Comparison of ENCODE assay signal across 2 cellular contexts in the genomic region with DNA sequence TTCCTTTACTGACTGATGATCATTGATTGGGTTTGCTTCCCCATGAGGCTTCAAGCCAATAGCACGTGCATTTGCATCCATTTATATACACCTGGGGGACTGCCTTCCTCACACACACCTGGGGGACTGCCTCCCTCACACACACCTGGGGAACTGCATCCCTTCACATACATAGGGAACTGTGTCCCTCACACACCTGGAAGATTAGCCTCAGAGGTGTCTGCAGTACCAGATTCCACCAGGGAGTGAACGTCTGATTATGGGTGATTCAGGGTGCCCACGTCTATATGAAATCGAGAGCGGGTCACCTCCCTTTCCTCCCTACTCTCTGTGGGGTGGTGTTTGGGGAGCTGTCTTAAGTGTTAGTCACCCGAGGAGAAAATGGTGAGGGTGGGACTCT.
TF ChIP-seq lines count a peak whose summit lies in the region.

No MANE protein-coding gene starts in this region.

TF ChIP-seq in A549, 52 proteins besides CTCF, POLR2A, EP300 and RAD21 (continued from another document):
- TF ChIP-seq, protein P1, sequence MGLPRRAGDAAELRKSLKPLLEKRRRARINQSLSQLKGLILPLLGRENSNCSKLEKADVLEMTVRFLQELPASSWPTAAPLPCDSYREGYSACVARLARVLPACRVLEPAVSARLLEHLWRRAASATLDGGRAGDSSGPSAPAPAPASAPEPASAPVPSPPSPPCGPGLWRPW (IDR thresholded peaks at IDR 0.05) = no peak
- TF ChIP-seq ZSCAN20 (CRISPR knock-in tag; IDR thresholded peaks at IDR 0.05) (no peak), FOXS1 (CRISPR knock-in tag; IDR thresholded peaks at IDR 0.05) (0 out of 2 replicates have a peak, but pooled peaks have one; percentile 27), RCOR1 (IDR thresholded peaks at IDR 0.05; ENCODE audit: low read depth, low read length) (no peak), HOXA7 (CRISPR knock-in tag; IDR thresholded peaks at IDR 0.05) (no peak), CHD4 (IDR thresholded peaks at IDR 0.05; ENCODE audit: borderline replicate concordance) (no peak), TP53 (CRISPR knock-in tag; IDR thresholded peaks at IDR 0.05) (no peak), TFCP2L1 (CRISPR knock-in tag; IDR thresholded peaks at IDR 0.05) (0 out of 2 replicates have a peak, but pooled peaks have one; percentile 36), ZFP36 (IDR thresholded peaks at IDR 0.05; ENCODE audit: borderline replicate concordance, partially characterized antibody) (no peak), CBX8 (IDR thresholded peaks at IDR 0.05) (no peak), HEYL (CRISPR knock-in tag; IDR thresholded peaks at IDR 0.05) (no peak), NR3C1 (IDR thresholded peaks at IDR 0.05) (no peak)
- TF ChIP-seq, protein P2, sequence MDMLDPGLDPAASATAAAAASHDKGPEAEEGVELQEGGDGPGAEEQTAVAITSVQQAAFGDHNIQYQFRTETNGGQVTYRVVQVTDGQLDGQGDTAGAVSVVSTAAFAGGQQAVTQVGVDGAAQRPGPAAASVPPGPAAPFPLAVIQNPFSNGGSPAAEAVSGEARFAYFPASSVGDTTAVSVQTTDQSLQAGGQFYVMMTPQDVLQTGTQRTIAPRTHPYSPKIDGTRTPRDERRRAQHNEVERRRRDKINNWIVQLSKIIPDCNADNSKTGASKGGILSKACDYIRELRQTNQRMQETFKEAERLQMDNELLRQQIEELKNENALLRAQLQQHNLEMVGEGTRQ (IDR thresholded peaks at IDR 0.05) = no peak
- TF ChIP-seq, protein P3, sequence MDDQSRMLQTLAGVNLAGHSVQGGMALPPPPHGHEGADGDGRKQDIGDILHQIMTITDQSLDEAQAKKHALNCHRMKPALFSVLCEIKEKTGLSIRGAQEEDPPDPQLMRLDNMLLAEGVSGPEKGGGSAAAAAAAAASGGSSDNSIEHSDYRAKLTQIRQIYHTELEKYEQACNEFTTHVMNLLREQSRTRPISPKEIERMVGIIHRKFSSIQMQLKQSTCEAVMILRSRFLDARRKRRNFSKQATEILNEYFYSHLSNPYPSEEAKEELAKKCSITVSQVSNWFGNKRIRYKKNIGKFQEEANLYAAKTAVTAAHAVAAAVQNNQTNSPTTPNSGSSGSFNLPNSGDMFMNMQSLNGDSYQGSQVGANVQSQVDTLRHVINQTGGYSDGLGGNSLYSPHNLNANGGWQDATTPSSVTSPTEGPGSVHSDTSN (IDR thresholded peaks at IDR 0.05) = no peak
TF ChIP-seq in A549: peak in this region for 3.

TF ChIP-seq in HCT116, 20 proteins besides CTCF, POLR2A, EP300 and RAD21 (continued from another document):
- TF ChIP-seq, protein P4, sequence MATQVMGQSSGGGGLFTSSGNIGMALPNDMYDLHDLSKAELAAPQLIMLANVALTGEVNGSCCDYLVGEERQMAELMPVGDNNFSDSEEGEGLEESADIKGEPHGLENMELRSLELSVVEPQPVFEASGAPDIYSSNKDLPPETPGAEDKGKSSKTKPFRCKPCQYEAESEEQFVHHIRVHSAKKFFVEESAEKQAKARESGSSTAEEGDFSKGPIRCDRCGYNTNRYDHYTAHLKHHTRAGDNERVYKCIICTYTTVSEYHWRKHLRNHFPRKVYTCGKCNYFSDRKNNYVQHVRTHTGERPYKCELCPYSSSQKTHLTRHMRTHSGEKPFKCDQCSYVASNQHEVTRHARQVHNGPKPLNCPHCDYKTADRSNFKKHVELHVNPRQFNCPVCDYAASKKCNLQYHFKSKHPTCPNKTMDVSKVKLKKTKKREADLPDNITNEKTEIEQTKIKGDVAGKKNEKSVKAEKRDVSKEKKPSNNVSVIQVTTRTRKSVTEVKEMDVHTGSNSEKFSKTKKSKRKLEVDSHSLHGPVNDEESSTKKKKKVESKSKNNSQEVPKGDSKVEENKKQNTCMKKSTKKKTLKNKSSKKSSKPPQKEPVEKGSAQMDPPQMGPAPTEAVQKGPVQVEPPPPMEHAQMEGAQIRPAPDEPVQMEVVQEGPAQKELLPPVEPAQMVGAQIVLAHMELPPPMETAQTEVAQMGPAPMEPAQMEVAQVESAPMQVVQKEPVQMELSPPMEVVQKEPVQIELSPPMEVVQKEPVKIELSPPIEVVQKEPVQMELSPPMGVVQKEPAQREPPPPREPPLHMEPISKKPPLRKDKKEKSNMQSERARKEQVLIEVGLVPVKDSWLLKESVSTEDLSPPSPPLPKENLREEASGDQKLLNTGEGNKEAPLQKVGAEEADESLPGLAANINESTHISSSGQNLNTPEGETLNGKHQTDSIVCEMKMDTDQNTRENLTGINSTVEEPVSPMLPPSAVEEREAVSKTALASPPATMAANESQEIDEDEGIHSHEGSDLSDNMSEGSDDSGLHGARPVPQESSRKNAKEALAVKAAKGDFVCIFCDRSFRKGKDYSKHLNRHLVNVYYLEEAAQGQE (IDR thresholded peaks at IDR 0.05; ENCODE audit: low read depth) = no peak
- TF ChIP-seq SP1 (IDR thresholded peaks at IDR 0.05; ENCODE audit: low read depth) = no peak
- TF ChIP-seq CEBPB (IDR thresholded peaks at IDR 0.05; ENCODE audit: low read depth) = no peak
- TF ChIP-seq CBX3 (IDR thresholded peaks at IDR 0.05; ENCODE audit: low read depth) = no peak
- TF ChIP-seq, protein P5, sequence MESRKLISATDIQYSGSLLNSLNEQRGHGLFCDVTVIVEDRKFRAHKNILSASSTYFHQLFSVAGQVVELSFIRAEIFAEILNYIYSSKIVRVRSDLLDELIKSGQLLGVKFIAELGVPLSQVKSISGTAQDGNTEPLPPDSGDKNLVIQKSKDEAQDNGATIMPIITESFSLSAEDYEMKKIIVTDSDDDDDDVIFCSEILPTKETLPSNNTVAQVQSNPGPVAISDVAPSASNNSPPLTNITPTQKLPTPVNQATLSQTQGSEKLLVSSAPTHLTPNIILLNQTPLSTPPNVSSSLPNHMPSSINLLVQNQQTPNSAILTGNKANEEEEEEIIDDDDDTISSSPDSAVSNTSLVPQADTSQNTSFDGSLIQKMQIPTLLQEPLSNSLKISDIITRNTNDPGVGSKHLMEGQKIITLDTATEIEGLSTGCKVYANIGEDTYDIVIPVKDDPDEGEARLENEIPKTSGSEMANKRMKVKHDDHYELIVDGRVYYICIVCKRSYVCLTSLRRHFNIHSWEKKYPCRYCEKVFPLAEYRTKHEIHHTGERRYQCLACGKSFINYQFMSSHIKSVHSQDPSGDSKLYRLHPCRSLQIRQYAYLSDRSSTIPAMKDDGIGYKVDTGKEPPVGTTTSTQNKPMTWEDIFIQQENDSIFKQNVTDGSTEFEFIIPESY (IDR thresholded peaks at IDR 0.05; ENCODE audit: extremely low read depth, insufficient replicate concordance, low read length) = no peak
- no peak for TF ChIP-seq JUND (IDR thresholded peaks at IDR 0.05)
- TF ChIP-seq EGR1 (IDR thresholded peaks at IDR 0.05; ENCODE audit: low read depth) = no peak
- TF ChIP-seq EZH2 (IDR thresholded peaks at IDR 0.05) = no peak
- TF ChIP-seq TCF7L2 (IDR thresholded peaks at IDR 0.05; ENCODE audit: borderline replicate concordance, extremely low read depth, insufficient read depth, insufficient read length) = no peak
- TF ChIP-seq ELF1 (IDR thresholded peaks at IDR 0.05; ENCODE audit: borderline replicate concordance, low read depth) = no peak
- TF ChIP-seq POLR2AphosphoS5 (IDR thresholded peaks at IDR 0.05; ENCODE audit: low read depth, low read length) = no peak
- TF ChIP-seq, protein P6, sequence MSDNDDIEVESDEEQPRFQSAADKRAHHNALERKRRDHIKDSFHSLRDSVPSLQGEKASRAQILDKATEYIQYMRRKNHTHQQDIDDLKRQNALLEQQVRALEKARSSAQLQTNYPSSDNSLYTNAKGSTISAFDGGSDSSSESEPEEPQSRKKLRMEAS (IDR thresholded peaks at IDR 0.05) = no peak
- no peak for TF ChIP-seq SIN3A (IDR thresholded peaks at IDR 0.05; ENCODE audit: low read depth)
- TF ChIP-seq ZNF274 (IDR thresholded peaks at IDR 0.05; ENCODE audit: low read depth, low read length) = no peak
